In genomic region chr2:19580830-19581229, GRCh38 we compare ENCODE assay signal across 20 cellular contexts.
A peak's percentile ranks its signal among the peaks of the same experiment; 100 is the strongest.
DNase-seq lines count a peak whose midpoint lies in the region; TF ChIP-seq lines count a peak whose summit lies in the region.
"Had no signal": no experiment of that assay in that cellular context is flagged by ENCODE, and none has a peak within 500 bp of the region (broad histone marks: within the 10 kb centered on the region; RNA-seq: fewer than 3 reads in every experiment).

No MANE protein-coding gene starts in this region.

- H3K9me3 Mint-ChIP-seq in activated CD4-positive, alpha-beta T cell treated with anti-CD3 and anti-CD28 coated beads, Interleukin-2, amount 10 ng/mL, durations not matched to agents 7 days and 5 days: no peaks in the 10 kb centered on the region
- H3K9me3 Mint-ChIP-seq: activated T-helper 1 cell treated with anti-CD3 and anti-CD28 coated beads, Interleukin-12 subunit alpha, Interleukin-12 subunit beta, Interleukin-2, Interleukin-4 antibody, amounts not matched to agents 30 ng/mL and 10 ng/mL and 1 ng/mL, durations not matched to agents 14 hours and 24 hours and 36 hours; CD4-positive, alpha-beta T cell; stimulated activated memory B cell treated with anti-CD40 and anti-IgM and Interleukin-4, amounts not matched to agents 10 μg/mL and 1 μg/mL and 100 μg/mL, for 72 hours; type B pancreatic cell had no signal

- peaks cover 4% of the 10 kb centered on the region for H3K27me3 Mint-ChIP-seq in activated CD4-positive, alpha-beta T cell treated with anti-CD3 and anti-CD28 coated beads, Interleukin-2, amount 10 ng/mL, durations not matched to agents 7 days and 5 days

- H3K36me3 Mint-ChIP-seq in activated CD4-positive, alpha-beta T cell treated with anti-CD3 and anti-CD28 coated beads, Interleukin-2, amount 10 ng/mL, durations not matched to agents 7 days and 5 days (ENCODE audit: low read depth): no peaks in the 10 kb centered on the region
- H3K36me3 Mint-ChIP-seq: stimulated activated memory B cell treated with anti-CD40 and anti-IgM and Interleukin-4, amounts not matched to agents 10 μg/mL and 1 μg/mL and 100 μg/mL, for 72 hours; type B pancreatic cell had no signal

- POLR2A ChIA-PET in OCI-LY7 (lab: Charles Lee): no interaction called here
- POLR2A ChIA-PET in activated CD4-positive, alpha-beta T cell treated with anti-CD3 and anti-CD28 coated beads, Interleukin-2, amount 10 ng/mL, durations not matched to agents 7 days and 5 days (lab: Charles Lee): no interaction called here

- DNase-seq in A172 (ENCODE audit: low spot score) (peak; percentile 42), MG63 (peak; percentile 9), fibroblast of mammary gland (ENCODE audit: low read depth) (peak; percentile 30), uterus (no peak), OCI-LY7 (ENCODE audit: low spot score) (no peak), SK-N-DZ (ENCODE audit: low spot score) (no peak)
- no peak for DNase-seq in activated CD4-positive, alpha-beta T cell treated with anti-CD3 and anti-CD28 coated beads, Interleukin-2, amount 10 ng/mL, durations not matched to agents 7 days and 5 days
- DNase-seq: activated CD8-positive, alpha-beta T cell treated with anti-CD3 and anti-CD28 coated beads, Interleukin-2, amount 10 ng/mL, durations not matched to agents 7 days and 5 days; amniotic stem cell; CD4-positive, alpha-beta T cell; colonic mucosa; KBM-7; NCI-H1092; NCI-H2107; NCI-H69; Peyer's patch had no signal

- intact Hi-C loops in uterus (cut with DNase I; ENCODE audit: low total_unique reads): no loop called here
- intact Hi-C loops in OCI-LY7 (cut with micrococcal nuclease; ENCODE audit: unreplicated experiment): no loop called here

- WGBS in mesodermal cell (ENCODE audit: insufficient coverage in 2 of 2), 2 experiments: 84 to 100% methylated on average over 2 to 3 of the region's 4 CpGs

- H3K4me3 ChIP-seq in MG63 (no peak overlapping the region), fibroblast of mammary gland (ENCODE audit: control insufficient read depth, low read depth, low read length) (no peak overlapping the region), mesodermal cell (ENCODE audit: extremely low read depth, insufficient read depth, low read length, poor library complexity, severe bottlenecking) (no peak overlapping the region), uterus (no peak overlapping the region), OCI-LY7 (ENCODE audit: low read depth, low read length, poor library complexity, severe bottlenecking) (no peak overlapping the region)
- H3K4me3 ChIP-seq: colonic mucosa, Peyer's patch had no signal

- H3K4me1 ChIP-seq in mesodermal cell (ENCODE audit: control insufficient read depth, insufficient read depth, low read length, poor library complexity, severe bottlenecking) (peaks cover 3% of the 10 kb centered on the region), uterus (no peaks in the 10 kb centered on the region), OCI-LY7 (ENCODE audit: insufficient read depth, low read length, poor library complexity, severe bottlenecking) (no peaks in the 10 kb centered on the region)
- H3K4me1 ChIP-seq: colonic mucosa, Peyer's patch had no signal

- no peaks in the 10 kb centered on the region for H4K20me1 ChIP-seq in OCI-LY7 (ENCODE audit: insufficient read depth, low read length)

- no peaks in the 10 kb centered on the region for H3K79me2 ChIP-seq in OCI-LY7 (ENCODE audit: insufficient read depth, low read depth, low read length)

- CTCF ChIA-PET in OCI-LY7 (lab: Charles Lee; ENCODE audit: unreplicated experiment): no interaction called here
- CTCF ChIA-PET in activated CD4-positive, alpha-beta T cell treated with anti-CD3 and anti-CD28 coated beads, Interleukin-2, amount 10 ng/mL, durations not matched to agents 7 days and 5 days (lab: Charles Lee): no interaction called here

- no peaks in the 10 kb centered on the region for H3K4me1 Mint-ChIP-seq in activated CD4-positive, alpha-beta T cell treated with anti-CD3 and anti-CD28 coated beads, Interleukin-2, amount 10 ng/mL, durations not matched to agents 7 days and 5 days
- H3K4me1 Mint-ChIP-seq: stimulated activated memory B cell treated with anti-CD40 and anti-IgM and Interleukin-4, amounts not matched to agents 10 μg/mL and 1 μg/mL and 100 μg/mL, for 72 hours had no signal

- H3K36me3 ChIP-seq in MG63: no peaks in the 10 kb centered on the region
- H3K36me3 ChIP-seq in mesodermal cell (ENCODE audit: control insufficient read depth, insufficient read depth, low read length): no peaks in the 10 kb centered on the region
- H3K36me3 ChIP-seq in uterus: no peaks in the 10 kb centered on the region
- H3K36me3 ChIP-seq in OCI-LY7 (ENCODE audit: insufficient read depth, low read length): no peaks in the 10 kb centered on the region
- H3K36me3 ChIP-seq: colonic mucosa, Peyer's patch had no signal

- H3K4me2 ChIP-seq in OCI-LY7 (ENCODE audit: low read length): no peak overlapping the region

- BruUV-seq in OCI-LY7 (replicated peaks; lab: Mats Ljungman, UMichigan): no TSS peak

- H3K9me3 ChIP-seq in MG63 (0 out of 2 replicates have a peak, but pooled peaks cover 2% of the 10 kb centered on the region), mesodermal cell (ENCODE audit: control insufficient read depth, low read length) (no peaks in the 10 kb centered on the region), uterus (no peaks in the 10 kb centered on the region), OCI-LY7 (ENCODE audit: low read length) (no peaks in the 10 kb centered on the region)
- H3K9me3 ChIP-seq: colonic mucosa, Peyer's patch had no signal

- TF ChIP-seq CTCF in fibroblast of mammary gland (conservative IDR thresholded peaks at IDR 0.05; ENCODE audit: control insufficient read depth, insufficient read depth, low read depth, low read length) (no peak), uterus (IDR thresholded peaks at IDR 0.05) (no peak), OCI-LY7 (conservative IDR thresholded peaks at IDR 0.05; ENCODE audit: low read length) (no peak)

- no peak overlapping the region for H3K4me3 Mint-ChIP-seq in activated CD4-positive, alpha-beta T cell treated with anti-CD3 and anti-CD28 coated beads, Interleukin-2, amount 10 ng/mL, durations not matched to agents 7 days and 5 days
- H3K4me3 Mint-ChIP-seq: activated CD8-positive, alpha-beta T cell treated with anti-CD3 and anti-CD28 coated beads, Interleukin-2, amount 10 ng/mL, durations not matched to agents 7 days and 5 days; activated T-helper 1 cell treated with anti-CD3 and anti-CD28 coated beads, Interleukin-12 subunit alpha, Interleukin-12 subunit beta, Interleukin-2, Interleukin-4 antibody, amounts not matched to agents 30 ng/mL and 10 ng/mL and 1 ng/mL, durations not matched to agents 14 hours and 24 hours and 36 hours; CD4-positive, alpha-beta T cell; stimulated activated memory B cell treated with anti-CD40 and anti-IgM and Interleukin-4, amounts not matched to agents 10 μg/mL and 1 μg/mL and 100 μg/mL, for 72 hours; type B pancreatic cell had no signal

- no peaks in the 10 kb centered on the region for H3K9me2 ChIP-seq in OCI-LY7 (ENCODE audit: insufficient read depth, low read length)

- H3K27ac ChIP-seq in mesodermal cell (ENCODE audit: low read depth, low read length, severe bottlenecking): peak overlapping the region; percentile 39
- no peak overlapping the region for H3K27ac ChIP-seq in uterus
- H3K27ac ChIP-seq in OCI-LY7 (ENCODE audit: low read depth, low read length, poor library complexity, severe bottlenecking): no peak overlapping the region
- H3K27ac ChIP-seq: colonic mucosa, Peyer's patch had no signal

- H3K27ac Mint-ChIP-seq in activated CD4-positive, alpha-beta T cell treated with anti-CD3 and anti-CD28 coated beads, Interleukin-2, amount 10 ng/mL, durations not matched to agents 7 days and 5 days: no peak overlapping the region
- H3K27ac Mint-ChIP-seq: activated CD8-positive, alpha-beta T cell treated with anti-CD3 and anti-CD28 coated beads, Interleukin-2, amount 10 ng/mL, durations not matched to agents 7 days and 5 days; activated T-helper 1 cell treated with anti-CD3 and anti-CD28 coated beads, Interleukin-12 subunit alpha, Interleukin-12 subunit beta, Interleukin-2, Interleukin-4 antibody, amounts not matched to agents 30 ng/mL and 10 ng/mL and 1 ng/mL, durations not matched to agents 14 hours and 24 hours and 36 hours; CD4-positive, alpha-beta T cell; stimulated activated memory B cell treated with anti-CD40 and anti-IgM and Interleukin-4, amounts not matched to agents 10 μg/mL and 1 μg/mL and 100 μg/mL, for 72 hours; type B pancreatic cell had no signal

- H3K27me3 ChIP-seq in MG63 (no peaks in the 10 kb centered on the region), uterus (no peaks in the 10 kb centered on the region)
- H3K27me3 ChIP-seq: colonic mucosa, Peyer's patch had no signal

- no peak overlapping the region for H2AFZ ChIP-seq in OCI-LY7 (ENCODE audit: low read length)

- TF ChIP-seq POLR2A in uterus (IDR thresholded peaks at IDR 0.05): no peak

Comparison
In these comparisons a context has a peak if more than half of its experiments do, and no peak if none do; other contexts are left out.
1. DNase-seq: peak in A172 (single experiment), MG63 (single experiment) and fibroblast of mammary gland (single experiment); none in uterus (0 of 2), OCI-LY7 (single experiment), activated CD4-positive, alpha-beta T cell treated with anti-CD3 and anti-CD28 coated beads, Interleukin-2, amount 10 ng/mL, durations not matched to agents 7 days and 5 days (single experiment) and SK-N-DZ (single experiment).